In the genomic region with DNA sequence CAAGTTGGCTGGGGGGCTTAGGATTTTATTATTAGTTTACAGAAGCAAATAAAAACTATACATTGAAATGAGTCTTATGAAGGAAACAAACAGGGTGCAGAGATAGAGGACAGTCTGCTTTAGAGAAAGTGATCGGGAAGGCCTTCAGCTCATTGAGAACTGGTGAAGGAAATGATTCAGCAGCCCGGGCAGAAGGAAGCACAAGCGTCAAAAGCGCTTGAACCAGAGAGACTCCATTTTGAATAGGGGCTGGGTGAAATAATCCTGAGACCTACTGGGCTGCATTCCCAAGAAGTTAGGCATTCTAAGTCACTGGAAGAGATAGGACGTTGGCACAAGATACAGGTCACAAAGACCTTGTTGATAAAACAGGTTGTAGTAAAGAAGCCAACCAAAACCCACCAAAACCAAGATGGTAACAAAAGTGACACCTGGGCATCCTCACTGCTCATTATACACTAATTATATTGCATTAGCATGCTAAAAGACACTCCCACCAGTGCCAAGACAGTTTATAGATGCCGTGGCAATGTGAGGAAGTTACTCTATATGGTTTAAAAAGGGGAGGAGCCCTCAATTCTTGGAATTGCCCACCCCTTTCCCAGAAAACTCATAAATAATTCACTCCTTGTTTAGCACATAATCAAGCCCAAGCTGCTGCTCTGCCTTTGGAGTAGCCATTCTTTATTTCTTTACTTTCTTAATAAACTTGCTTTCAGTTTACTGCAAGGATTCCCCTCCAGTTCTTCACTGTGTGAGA, we compare ENCODE assay signal across 1 cellular context.
TF ChIP-seq lines count a peak whose summit lies in the region.

No MANE protein-coding gene starts in this region.

TF ChIP-seq in HepG2, 621 proteins besides CTCF, POLR2A, EP300 and RAD21:
- TF ChIP-seq, protein P1, sequence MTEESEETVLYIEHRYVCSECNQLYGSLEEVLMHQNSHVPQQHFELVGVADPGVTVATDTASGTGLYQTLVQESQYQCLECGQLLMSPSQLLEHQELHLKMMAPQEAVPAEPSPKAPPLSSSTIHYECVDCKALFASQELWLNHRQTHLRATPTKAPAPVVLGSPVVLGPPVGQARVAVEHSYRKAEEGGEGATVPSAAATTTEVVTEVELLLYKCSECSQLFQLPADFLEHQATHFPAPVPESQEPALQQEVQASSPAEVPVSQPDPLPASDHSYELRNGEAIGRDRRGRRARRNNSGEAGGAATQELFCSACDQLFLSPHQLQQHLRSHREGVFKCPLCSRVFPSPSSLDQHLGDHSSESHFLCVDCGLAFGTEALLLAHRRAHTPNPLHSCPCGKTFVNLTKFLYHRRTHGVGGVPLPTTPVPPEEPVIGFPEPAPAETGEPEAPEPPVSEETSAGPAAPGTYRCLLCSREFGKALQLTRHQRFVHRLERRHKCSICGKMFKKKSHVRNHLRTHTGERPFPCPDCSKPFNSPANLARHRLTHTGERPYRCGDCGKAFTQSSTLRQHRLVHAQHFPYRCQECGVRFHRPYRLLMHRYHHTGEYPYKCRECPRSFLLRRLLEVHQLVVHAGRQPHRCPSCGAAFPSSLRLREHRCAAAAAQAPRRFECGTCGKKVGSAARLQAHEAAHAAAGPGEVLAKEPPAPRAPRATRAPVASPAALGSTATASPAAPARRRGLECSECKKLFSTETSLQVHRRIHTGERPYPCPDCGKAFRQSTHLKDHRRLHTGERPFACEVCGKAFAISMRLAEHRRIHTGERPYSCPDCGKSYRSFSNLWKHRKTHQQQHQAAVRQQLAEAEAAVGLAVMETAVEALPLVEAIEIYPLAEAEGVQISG (CRISPR knock-in tag; IDR thresholded peaks at IDR 0.05): no peak
- TF ChIP-seq KLF9 (CRISPR knock-in tag; IDR thresholded peaks at IDR 0.05; ENCODE audit: low read depth): no peak
- TF ChIP-seq ZNF589 (CRISPR knock-in tag; conservative IDR thresholded peaks at IDR 0.05): no peak
- TF ChIP-seq FOXM1 (CRISPR knock-in tag; IDR thresholded peaks at IDR 0.05): no peak
- TF ChIP-seq RFX3 (CRISPR knock-in tag; IDR thresholded peaks at IDR 0.05): no peak
- no peak for TF ChIP-seq PHF8 (CRISPR knock-in tag; IDR thresholded peaks at IDR 0.05)
- no peak for TF ChIP-seq HOXA3 (CRISPR knock-in tag; IDR thresholded peaks at IDR 0.05)
- TF ChIP-seq ZNF251 (CRISPR knock-in tag; IDR thresholded peaks at IDR 0.05): no peak
- no peak for TF ChIP-seq NONO (IDR thresholded peaks at IDR 0.05)
- no peak for TF ChIP-seq NONO (CRISPR knock-in tag; conservative IDR thresholded peaks at IDR 0.05)
- TF ChIP-seq, protein P2, sequence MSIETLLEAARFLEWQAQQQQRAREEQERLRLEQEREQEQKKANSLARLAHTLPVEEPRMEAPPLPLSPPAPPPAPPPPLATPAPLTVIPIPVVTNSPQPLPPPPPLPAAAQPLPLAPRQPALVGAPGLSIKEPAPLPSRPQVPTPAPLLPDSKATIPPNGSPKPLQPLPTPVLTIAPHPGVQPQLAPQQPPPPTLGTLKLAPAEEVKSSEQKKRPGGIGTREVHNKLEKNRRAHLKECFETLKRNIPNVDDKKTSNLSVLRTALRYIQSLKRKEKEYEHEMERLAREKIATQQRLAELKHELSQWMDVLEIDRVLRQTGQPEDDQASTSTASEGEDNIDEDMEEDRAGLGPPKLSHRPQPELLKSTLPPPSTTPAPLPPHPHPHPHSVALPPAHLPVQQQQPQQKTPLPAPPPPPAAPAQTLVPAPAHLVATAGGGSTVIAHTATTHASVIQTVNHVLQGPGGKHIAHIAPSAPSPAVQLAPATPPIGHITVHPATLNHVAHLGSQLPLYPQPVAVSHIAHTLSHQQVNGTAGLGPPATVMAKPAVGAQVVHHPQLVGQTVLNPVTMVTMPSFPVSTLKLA (IDR thresholded peaks at IDR 0.05): no peak
- no peak for TF ChIP-seq FOXO1 (CRISPR knock-in tag; IDR thresholded peaks at IDR 0.05)
- TF ChIP-seq MAF1 (CRISPR knock-in tag; IDR thresholded peaks at IDR 0.05; ENCODE audit: borderline replicate concordance): no peak
- TF ChIP-seq, protein P3, sequence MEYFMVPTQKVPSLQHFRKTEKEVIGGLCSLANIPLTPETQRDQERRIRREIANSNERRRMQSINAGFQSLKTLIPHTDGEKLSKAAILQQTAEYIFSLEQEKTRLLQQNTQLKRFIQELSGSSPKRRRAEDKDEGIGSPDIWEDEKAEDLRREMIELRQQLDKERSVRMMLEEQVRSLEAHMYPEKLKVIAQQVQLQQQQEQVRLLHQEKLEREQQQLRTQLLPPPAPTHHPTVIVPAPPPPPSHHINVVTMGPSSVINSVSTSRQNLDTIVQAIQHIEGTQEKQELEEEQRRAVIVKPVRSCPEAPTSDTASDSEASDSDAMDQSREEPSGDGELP (IDR thresholded peaks at IDR 0.05; ENCODE audit: borderline replicate concordance, low read depth): no peak
- no peak for TF ChIP-seq MTF1 (CRISPR knock-in tag; IDR thresholded peaks at IDR 0.05)
